ENCODE assay signal across 8 cellular contexts in the genomic region with DNA sequence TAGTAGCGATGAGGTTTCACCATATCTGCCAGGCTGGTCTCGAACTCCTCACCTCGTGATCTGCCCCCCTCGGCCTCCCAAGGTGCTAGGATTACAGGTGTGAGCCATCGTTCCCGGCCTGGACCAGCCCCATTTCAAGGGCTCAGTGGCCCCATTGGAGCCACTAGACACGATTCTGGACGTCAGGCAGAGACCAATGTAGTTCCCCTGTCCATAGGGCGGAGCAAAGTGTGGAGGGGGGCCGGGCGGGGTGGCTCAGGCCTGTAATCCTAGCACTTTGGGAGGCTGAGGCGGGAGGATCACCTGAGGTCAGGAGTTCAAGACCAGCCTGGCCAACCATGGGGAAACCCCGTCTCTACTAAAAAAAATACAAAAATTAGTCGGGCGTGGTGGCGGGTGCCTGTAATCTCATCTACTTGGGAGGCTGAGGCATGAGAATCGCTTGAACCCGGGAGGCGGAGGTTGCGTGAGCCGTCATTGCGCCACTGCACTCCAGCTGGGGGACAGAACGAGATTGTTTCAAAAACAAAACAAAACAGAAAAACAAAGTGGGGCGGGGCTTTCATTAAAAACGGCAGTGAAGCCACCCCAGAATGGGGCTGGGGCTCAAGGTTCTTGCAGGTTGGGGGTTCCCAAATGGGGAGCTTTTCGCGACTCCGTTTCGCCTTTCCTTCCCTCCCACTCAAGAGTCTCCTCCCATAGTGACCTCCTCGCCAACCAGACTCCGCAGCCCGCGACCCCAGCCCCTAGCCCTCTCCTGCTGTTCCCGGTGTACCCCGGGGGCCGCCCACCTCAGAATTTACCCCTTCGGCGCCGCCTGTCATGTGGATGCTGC. TPM values are rescaled to one million over a fixed set of nuclear protein-coding genes. Genes with fewer than 3 reads are reported as not detected.
DNase-seq lines count a peak whose midpoint lies in the region; ATAC-seq and TF ChIP-seq lines count a peak whose summit lies in the region.

No MANE protein-coding gene starts in this region.

- H3K9ac ChIP-seq in HUES48 (ENCODE audit: low read depth, low read length), result no peak overlapping the region

- no peaks in the 10 kb centered on the region for H3K4me1 ChIP-seq in HUES48 (ENCODE audit: control insufficient read depth, insufficient read depth, low read length)
- no peaks in the 10 kb centered on the region for H3K4me1 ChIP-seq in iPS DF 6.9 (ENCODE audit: control insufficient read depth, insufficient read depth, low read length)

- intact Hi-C loops in activated CD8-positive, alpha-beta T cell treated with anti-CD3 and anti-CD28 coated beads for 36 hours (cut with micrococcal nuclease), result no loop called here

- no peaks in the 10 kb centered on the region for H3K27me3 Mint-ChIP-seq in activated CD8-positive, alpha-beta T cell treated with anti-CD3 and anti-CD28 coated beads for 36 hours
- H3K27me3 Mint-ChIP-seq in stimulated activated naive B cell treated with anti-CD40 and anti-IgM and Interleukin-4, amounts not matched to agents 10 μg/mL and 1 μg/mL and 100 μg/mL, for 72 hours, result no peaks in the 10 kb centered on the region

- peaks cover 33% of the 10 kb centered on the region for H3K4me1 Mint-ChIP-seq in activated CD8-positive, alpha-beta T cell treated with anti-CD3 and anti-CD28 coated beads for 36 hours (ENCODE audit: low read depth)
- peaks cover 6 to 27% of the 10 kb centered on the region in 2 donors for H3K4me1 Mint-ChIP-seq in stimulated activated naive B cell treated with anti-CD40 and anti-IgM and Interleukin-4, amounts not matched to agents 10 μg/mL and 1 μg/mL and 100 μg/mL, for 72 hours

- in situ Hi-C loops in GM13976 (cut with MboI; ENCODE audit: low sequenced_read_pairs, unreplicated experiment), result no loop called here

- no peak for DNase-seq in activated CD8-positive, alpha-beta T cell treated with anti-CD3 and anti-CD28 coated beads for 36 hours
- DNase-seq in iPS DF 6.9 (ENCODE audit: low read depth, low spot score) (no peak), SIG-M5 (lab: John Stamatoyannopoulos, UW) (no peak), GM13976 (ENCODE audit: low spot score) (no peak), 8988T (no peak)
- no peak for DNase-seq in stimulated activated naive B cell treated with anti-CD40 and anti-IgM and Interleukin-4, amounts not matched to agents 10 μg/mL and 1 μg/mL and 100 μg/mL, for 72 hours
- no peak for DNase-seq in activated CD8-positive, alpha-beta memory T cell treated with anti-CD3 and anti-CD28 coated beads, Interleukin-2, amount 50 U/mL, for 4 hours

- peak overlapping the region; percentile 67 for H3K4me3 ChIP-seq in HUES48 (ENCODE audit: low read depth, low read length)
- H3K4me3 ChIP-seq in iPS DF 6.9 (ENCODE audit: low read length), result peak overlapping the region; percentile 42; the same call in 1 of the 2 replicates

- peak overlapping the region; percentile 96 for H3K27ac Mint-ChIP-seq in activated CD8-positive, alpha-beta T cell treated with anti-CD3 and anti-CD28 coated beads for 36 hours
- peak overlapping the region; percentile 99 for H3K27ac Mint-ChIP-seq in stimulated activated naive B cell treated with anti-CD40 and anti-IgM and Interleukin-4, amounts not matched to agents 10 μg/mL and 1 μg/mL and 100 μg/mL, for 72 hours

- H3K9me3 ChIP-seq in HUES48 (ENCODE audit: control insufficient read depth, insufficient read depth, low read length) (no peaks in the 10 kb centered on the region), iPS DF 6.9 (ENCODE audit: control insufficient read depth, insufficient read depth, low read length) (no peaks in the 10 kb centered on the region)

- H3K9me3 Mint-ChIP-seq in activated CD8-positive, alpha-beta T cell treated with anti-CD3 and anti-CD28 coated beads for 36 hours, result no peaks in the 10 kb centered on the region
- no peaks in the 10 kb centered on the region for H3K9me3 Mint-ChIP-seq in stimulated activated naive B cell treated with anti-CD40 and anti-IgM and Interleukin-4, amounts not matched to agents 10 μg/mL and 1 μg/mL and 100 μg/mL, for 72 hours

- peak overlapping the region; percentile 88 for H3K4me3 Mint-ChIP-seq in activated CD8-positive, alpha-beta T cell treated with anti-CD3 and anti-CD28 coated beads for 36 hours
- H3K4me3 Mint-ChIP-seq in stimulated activated naive B cell treated with anti-CD40 and anti-IgM and Interleukin-4, amounts not matched to agents 10 μg/mL and 1 μg/mL and 100 μg/mL, for 72 hours, result peak overlapping the region; percentile 95 to 100

- POLR2A ChIA-PET in activated CD8-positive, alpha-beta T cell treated with anti-CD3 and anti-CD28 coated beads for 36 hours (lab: Charles Lee), result interaction anchor here (0.6 to 2.1 kb wide), 6 partner anchors 10 to 938 kb away, joined by 3 to 7 read pairs (median 3); a partner anchor contains a TSS

- CTCF ChIA-PET in activated CD8-positive, alpha-beta T cell treated with anti-CD3 and anti-CD28 coated beads for 36 hours (lab: Charles Lee), result interaction anchor here (0.6 kb wide), 1 partner anchor 28 kb away, joined by 3 read pairs; no protein-coding TSS in a partner anchor

- H3K36me3 ChIP-seq in HUES48 (ENCODE audit: control insufficient read depth, insufficient read depth, low read length) (no peaks in the 10 kb centered on the region), iPS DF 6.9 (ENCODE audit: control insufficient read depth, insufficient read depth, low read length) (no peaks in the 10 kb centered on the region)

- no peak for TF ChIP-seq CTCF in activated CD8-positive, alpha-beta T cell treated with anti-CD3 and anti-CD28 coated beads for 36 hours (IDR thresholded peaks at IDR 0.05)
- TF ChIP-seq CTCF in GM13976 (IDR thresholded peaks at IDR 0.05; ENCODE audit: borderline replicate concordance, control extremely low read depth, extremely low read depth, insufficient read depth, missing control alignments), result no peak

- WGBS in iPS DF 6.9 (ENCODE audit: insufficient coverage, insufficient read length), result no CpG with 5 or more reads among the region's 39 CpGs

- H3K27me3 ChIP-seq in HUES48 (ENCODE audit: control insufficient read depth, insufficient read depth, low read length) (no peaks in the 10 kb centered on the region), iPS DF 6.9 (ENCODE audit: control insufficient read depth, insufficient read depth, low read length) (no peaks in the 10 kb centered on the region)

- H3K36me3 Mint-ChIP-seq in activated CD8-positive, alpha-beta T cell treated with anti-CD3 and anti-CD28 coated beads for 36 hours (ENCODE audit: low read depth), result peaks cover 12% of the 10 kb centered on the region
- peaks cover 0 to 1% of the 10 kb centered on the region in 2 donors for H3K36me3 Mint-ChIP-seq in stimulated activated naive B cell treated with anti-CD40 and anti-IgM and Interleukin-4, amounts not matched to agents 10 μg/mL and 1 μg/mL and 100 μg/mL, for 72 hours

- H3K27ac ChIP-seq in HUES48 (ENCODE audit: low read depth, low read length) (no peak overlapping the region), iPS DF 6.9 (ENCODE audit: low read length) (no peak overlapping the region)

- no peak for ATAC-seq in activated CD8-positive, alpha-beta T cell treated with anti-CD3 and anti-CD28 coated beads for 36 hours
- ATAC-seq in stimulated activated naive B cell treated with anti-CD40 and anti-IgM and Interleukin-4, amounts not matched to agents 10 μg/mL and 1 μg/mL and 100 μg/mL, for 72 hours (replicated peaks), result no peak

RNA-seq across cellular contexts. Expression of a gene that starts 0.8 kb away (rescaled TPM):
- total RNA-seq in activated CD8-positive, alpha-beta T cell treated with anti-CD3 and anti-CD28 coated beads for 36 hours, result 10 to 100 TPM; 93.5 to 98.5 TPM

RNA-seq across cellular contexts. Expression of a gene that starts 10.4 kb away (rescaled TPM):
- 10 to 100 TPM; 52.0 to 59.6 TPM for total RNA-seq in activated CD8-positive, alpha-beta T cell treated with anti-CD3 and anti-CD28 coated beads for 36 hours

RNA-seq across cellular contexts. Expression of a gene that starts 32.7 kb away (rescaled TPM):
- 10 to 100 TPM; 17.3 to 19.6 TPM for total RNA-seq in activated CD8-positive, alpha-beta T cell treated with anti-CD3 and anti-CD28 coated beads for 36 hours

RNA-seq across cellular contexts. Expression of a gene that starts 43.2 kb away (rescaled TPM):
- total RNA-seq in activated CD8-positive, alpha-beta T cell treated with anti-CD3 and anti-CD28 coated beads for 36 hours, result 100 to 1,000 TPM; 123 to 135 TPM

RNA-seq across cellular contexts. Expression of a gene that starts 53.5 kb away (rescaled TPM):
- under 1 TPM; 0.43 TPM for total RNA-seq in activated CD8-positive, alpha-beta T cell treated with anti-CD3 and anti-CD28 coated beads for 36 hours
